ENCODE assay signal across 3 cellular contexts in genomic region chr11:2915473-2915872, GRCh38.
TF ChIP-seq lines count a peak whose summit lies in the region.

No MANE protein-coding gene starts in this region.

TF ChIP-seq in SK-N-SH treated with all-trans-retinoic acid at 6 μM for 48 hours, 23 proteins besides CTCF, POLR2A, EP300 and RAD21:
- TF ChIP-seq ZFP3 (CRISPR knock-in tag; IDR thresholded peaks at IDR 0.05) (peak; percentile 96), OSR1 (CRISPR knock-in tag; IDR thresholded peaks at IDR 0.05) (no peak)

TF ChIP-seq in SK-N-SH, 30 proteins besides CTCF, POLR2A, EP300 and RAD21:
- TF ChIP-seq TEAD4 (IDR thresholded peaks at IDR 0.05; ENCODE audit: borderline replicate concordance, insufficient read depth) (no peak), EZH2phosphoT487 (IDR thresholded peaks at IDR 0.05; ENCODE audit: borderline replicate concordance, low read depth) (no peak), SIN3A (IDR thresholded peaks at IDR 0.05; ENCODE audit: borderline replicate concordance, low read depth, low read length) (no peak), NFIC (IDR thresholded peaks at IDR 0.05; ENCODE audit: borderline replicate concordance) (no peak), TCF12 (IDR thresholded peaks at IDR 0.05) (no peak), GABPA (IDR thresholded peaks at IDR 0.05; ENCODE audit: low read depth) (no peak), YY1 (IDR thresholded peaks at IDR 0.05; ENCODE audit: low read depth) (no peak), NRF1 (IDR thresholded peaks at IDR 0.05; ENCODE audit: low read depth, low read length) (no peak), FOXJ3 (CRISPR knock-in tag; IDR thresholded peaks at IDR 0.05) (no peak), JUND (IDR thresholded peaks at IDR 0.05) (no peak), RCOR1 (IDR thresholded peaks at IDR 0.05; ENCODE audit: low read length) (no peak), FOXM1 (IDR thresholded peaks at IDR 0.05; ENCODE audit: low read depth) (no peak), MXI1 (IDR thresholded peaks at IDR 0.05; ENCODE audit: low read depth, low read length) (no peak), RFX5 (IDR thresholded peaks at IDR 0.05; ENCODE audit: low read length) (no peak), MEF2A (IDR thresholded peaks at IDR 0.05; ENCODE audit: borderline replicate concordance, low read depth) (no peak), REST (IDR thresholded peaks at IDR 0.05; ENCODE audit: low read depth, low read length) (no peak)
- TF ChIP-seq, protein P1, sequence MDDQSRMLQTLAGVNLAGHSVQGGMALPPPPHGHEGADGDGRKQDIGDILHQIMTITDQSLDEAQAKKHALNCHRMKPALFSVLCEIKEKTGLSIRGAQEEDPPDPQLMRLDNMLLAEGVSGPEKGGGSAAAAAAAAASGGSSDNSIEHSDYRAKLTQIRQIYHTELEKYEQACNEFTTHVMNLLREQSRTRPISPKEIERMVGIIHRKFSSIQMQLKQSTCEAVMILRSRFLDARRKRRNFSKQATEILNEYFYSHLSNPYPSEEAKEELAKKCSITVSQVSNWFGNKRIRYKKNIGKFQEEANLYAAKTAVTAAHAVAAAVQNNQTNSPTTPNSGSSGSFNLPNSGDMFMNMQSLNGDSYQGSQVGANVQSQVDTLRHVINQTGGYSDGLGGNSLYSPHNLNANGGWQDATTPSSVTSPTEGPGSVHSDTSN (IDR thresholded peaks at IDR 0.05) = no peak
- TF ChIP-seq, protein P2, sequence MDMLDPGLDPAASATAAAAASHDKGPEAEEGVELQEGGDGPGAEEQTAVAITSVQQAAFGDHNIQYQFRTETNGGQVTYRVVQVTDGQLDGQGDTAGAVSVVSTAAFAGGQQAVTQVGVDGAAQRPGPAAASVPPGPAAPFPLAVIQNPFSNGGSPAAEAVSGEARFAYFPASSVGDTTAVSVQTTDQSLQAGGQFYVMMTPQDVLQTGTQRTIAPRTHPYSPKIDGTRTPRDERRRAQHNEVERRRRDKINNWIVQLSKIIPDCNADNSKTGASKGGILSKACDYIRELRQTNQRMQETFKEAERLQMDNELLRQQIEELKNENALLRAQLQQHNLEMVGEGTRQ (IDR thresholded peaks at IDR 0.05; ENCODE audit: borderline replicate concordance, low read depth, low read length) = no peak

TF ChIP-seq in K562, 482 proteins besides CTCF, POLR2A, EP300 and RAD21:
- peak; percentile 7; the same call in 1 of the 2 replicates for TF ChIP-seq POLR2G (IDR thresholded peaks at IDR 0.05; ENCODE audit: low read depth, low read length)
- no peak for TF ChIP-seq TCFL5 (CRISPR knock-in tag; conservative IDR thresholded peaks at IDR 0.05)
